In genomic region chr1:14952626-14953314, GRCh38 we compare ENCODE assay signal across 1 cellular context.
A peak's percentile ranks its signal among the peaks of the same experiment; 100 is the strongest.
TF ChIP-seq lines count a peak whose summit lies in the region.

No MANE protein-coding gene starts in this region.

TF ChIP-seq in HepG2, 621 proteins besides CTCF, POLR2A, EP300 and RAD21 (continued from another document and continues in another):
- TF ChIP-seq ZNF407 (CRISPR knock-in tag; IDR thresholded peaks at IDR 0.05; ENCODE audit: not compliant biosample characterization) (no peak), TBP (CRISPR knock-in tag; IDR thresholded peaks at IDR 0.05) (no peak), IKZF1 (IDR thresholded peaks at IDR 0.05) (no peak), ZSCAN22 (CRISPR knock-in tag; IDR thresholded peaks at IDR 0.05) (no peak), PRDM15 (CRISPR knock-in tag; IDR thresholded peaks at IDR 0.05) (no peak), JARID2 (CRISPR knock-in tag; IDR thresholded peaks at IDR 0.05; ENCODE audit: insufficient replicate concordance) (peak; percentile 71), PTBP1 (IDR thresholded peaks at IDR 0.05; ENCODE audit: low read depth, low read length, poor library complexity, severe bottlenecking) (no peak), ZFP90 (CRISPR knock-in tag; IDR thresholded peaks at IDR 0.05; ENCODE audit: borderline replicate concordance) (peak; percentile 95), YEATS2 (CRISPR knock-in tag; IDR thresholded peaks at IDR 0.05; ENCODE audit: borderline replicate concordance) (peak; percentile 43; the same call in 1 of the 2 replicates), ZNF546 (CRISPR knock-in tag; conservative IDR thresholded peaks at IDR 0.05) (no peak; the same call in 1 of the 2 replicates), ZNF318 (CRISPR knock-in tag; IDR thresholded peaks at IDR 0.05) (0 out of 2 replicates have a peak, but pooled peaks have one; percentile 54), CBFB (CRISPR knock-in tag; IDR thresholded peaks at IDR 0.05) (peak; percentile 81), TRIM22 (IDR thresholded peaks at IDR 0.05) (no peak), SATB2 (CRISPR knock-in tag; IDR thresholded peaks at IDR 0.05) (peak; percentile 89), ZNF33B (CRISPR knock-in tag; IDR thresholded peaks at IDR 0.05) (no peak), TFE3 (CRISPR knock-in tag; IDR thresholded peaks at IDR 0.05) (peak; percentile 65), HDAC2 (CRISPR knock-in tag; IDR thresholded peaks at IDR 0.05) (peak; percentile 96), ZNF326 (CRISPR knock-in tag; IDR thresholded peaks at IDR 0.05; ENCODE audit: borderline replicate concordance) (no peak), ZNF747 (CRISPR knock-in tag; IDR thresholded peaks at IDR 0.05; ENCODE audit: borderline replicate concordance) (peak; percentile 75; the same call in 1 of the 2 replicates), ZNF18 (CRISPR knock-in tag; IDR thresholded peaks at IDR 0.05; ENCODE audit: insufficient replicate concordance) (peak; percentile 83), TP53 (CRISPR knock-in tag; conservative IDR thresholded peaks at IDR 0.05) (0 out of 2 replicates have a peak, but pooled peaks have one; percentile 25), ZNF432 (CRISPR knock-in tag; IDR thresholded peaks at IDR 0.05; ENCODE audit: borderline replicate concordance) (no peak), PCBP1 (IDR thresholded peaks at IDR 0.05; ENCODE audit: borderline replicate concordance, low read depth, low read length) (no peak), KLF16 (CRISPR knock-in tag; IDR thresholded peaks at IDR 0.05) (peak in 1 of 2 experiments; percentile 78; a peak in 1 of 4 replicates), KMT2B (CRISPR knock-in tag; IDR thresholded peaks at IDR 0.05) (no peak; the same call in 1 of the 2 replicates), ZFP62 (CRISPR knock-in tag; IDR thresholded peaks at IDR 0.05) (no peak)
